ENCODE assay signal across 16 cellular contexts in the genomic region with DNA sequence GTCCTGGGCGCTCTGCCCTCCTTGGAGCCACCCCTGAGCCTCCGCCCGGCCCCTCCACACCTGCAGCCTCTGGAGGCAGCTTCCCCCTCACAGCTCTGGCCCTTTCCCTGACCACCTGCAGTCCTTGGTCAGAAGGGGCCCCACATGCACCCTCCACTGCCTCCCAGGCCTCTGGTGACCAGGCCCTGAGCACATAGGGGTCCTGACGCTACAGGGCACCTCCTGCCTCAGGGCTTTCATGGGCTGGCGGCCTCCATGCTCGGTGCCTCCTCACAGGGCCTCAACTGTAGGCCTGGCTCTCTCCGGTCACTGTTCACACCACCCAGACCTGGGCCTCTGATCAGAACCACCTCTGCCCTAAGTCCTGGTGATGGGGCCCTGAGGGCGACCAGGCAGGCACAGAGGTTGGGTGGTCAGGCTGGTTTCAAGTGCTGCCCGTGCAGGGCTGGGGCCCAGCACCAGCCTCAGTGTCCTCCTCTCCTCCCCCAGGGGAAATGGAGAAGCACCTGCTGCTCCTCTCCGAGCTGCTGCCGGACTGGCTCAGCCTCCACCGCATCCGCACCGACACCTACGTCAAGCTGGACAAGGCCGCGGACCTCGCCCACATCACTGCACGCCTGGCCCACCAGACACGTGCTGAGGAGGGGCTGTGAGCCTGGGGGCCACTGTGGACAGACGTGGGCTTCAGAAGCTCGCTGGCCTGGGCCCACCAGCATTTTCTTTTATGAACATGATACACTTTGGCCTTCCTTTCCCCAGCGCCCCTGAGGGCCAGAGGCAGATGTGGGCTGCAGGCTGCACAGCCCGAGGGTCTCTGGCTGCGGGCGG. TPM values are rescaled to one million over a fixed set of nuclear protein-coding genes. Genes with fewer than 3 reads are reported as not detected.
A peak's percentile ranks its signal among the peaks of the same experiment; 100 is the strongest.
DNase-seq lines count a peak whose midpoint lies in the region; ATAC-seq, FAIRE-seq and TF ChIP-seq lines count a peak whose summit lies in the region.
"Had no signal": no experiment of that assay in that cellular context is flagged by ENCODE, and none has a peak within 500 bp of the region (broad histone marks: within the 10 kb centered on the region; RNA-seq: fewer than 3 reads in every experiment).

No MANE protein-coding gene starts in this region.

- H3K27me3 ChIP-seq in neural progenitor cell (no peaks in the 10 kb centered on the region), small intestine (ENCODE audit: control insufficient read depth in 2 of 2, insufficient read depth in 2 of 2, low read length in 2 of 2) (no peaks in the 10 kb centered on the region), PC-3 (ENCODE audit: low read length) (no peaks in the 10 kb centered on the region)
- H3K27me3 ChIP-seq: cardiac muscle cell had no signal

- H3K4me3 Mint-ChIP-seq in activated CD4-positive, alpha-beta T cell treated with anti-CD3 and anti-CD28 coated beads, Interleukin-2, amount 10 ng/mL, durations not matched to agents 7 days and 5 days: peak overlapping the region; percentile 32
- H3K4me3 Mint-ChIP-seq in activated CD8-positive, alpha-beta T cell treated with anti-CD3 and anti-CD28 coated beads, Interleukin-2, amount 10 ng/mL, durations not matched to agents 7 days and 5 days: peak overlapping the region; percentile 25
- peak overlapping the region; percentile 67 for H3K4me3 Mint-ChIP-seq in neural progenitor cell

- no peak for FAIRE-seq in small intestine (lab: Jason Lieb, UNC)

- no peak for ATAC-seq in GM18505 (IDR thresholded peaks at IDR 0.05; ENCODE audit: unreplicated experiment)
- ATAC-seq in activated CD8-positive, alpha-beta T cell treated with anti-CD3 and anti-CD28 coated beads, Interleukin-2, amount 10 ng/mL, durations not matched to agents 7 days and 5 days: no peak
- no peak for ATAC-seq in PC-3
- ATAC-seq: left cardiac atrium, psoas muscle had no signal

- no peaks in the 10 kb centered on the region for H3K27me3 Mint-ChIP-seq in activated CD4-positive, alpha-beta T cell treated with anti-CD3 and anti-CD28 coated beads, Interleukin-2, amount 10 ng/mL, durations not matched to agents 7 days and 5 days
- H3K27me3 Mint-ChIP-seq in activated CD8-positive, alpha-beta T cell treated with anti-CD3 and anti-CD28 coated beads, Interleukin-2, amount 10 ng/mL, durations not matched to agents 7 days and 5 days (ENCODE audit: low read depth): no peaks in the 10 kb centered on the region
- peaks cover 8% of the 10 kb centered on the region for H3K27me3 Mint-ChIP-seq in neural progenitor cell (ENCODE audit: insufficient read depth, low read depth)

- no peaks in the 10 kb centered on the region for H3K9me3 Mint-ChIP-seq in activated CD4-positive, alpha-beta T cell treated with anti-CD3 and anti-CD28 coated beads, Interleukin-2, amount 10 ng/mL, durations not matched to agents 7 days and 5 days
- no peaks in the 10 kb centered on the region for H3K9me3 Mint-ChIP-seq in activated CD8-positive, alpha-beta T cell treated with anti-CD3 and anti-CD28 coated beads, Interleukin-2, amount 10 ng/mL, durations not matched to agents 7 days and 5 days (ENCODE audit: insufficient read depth)
- H3K9me3 Mint-ChIP-seq in neural progenitor cell: no peaks in the 10 kb centered on the region

- H3K4me3 ChIP-seq in neural progenitor cell: no peak overlapping the region
- no peak overlapping the region for H3K4me3 ChIP-seq in small intestine (ENCODE audit: low read depth in 1 of 2, low read length in 2 of 2)
- no peak overlapping the region for H3K4me3 ChIP-seq in PC-3 (ENCODE audit: low read length)
- H3K4me3 ChIP-seq: cardiac muscle cell, psoas muscle had no signal

- H3K9me3 ChIP-seq in neural progenitor cell (ENCODE audit: low read depth) (no peaks in the 10 kb centered on the region), small intestine (ENCODE audit: control insufficient read depth, low read depth) (no peaks in the 10 kb centered on the region), PC-3 (ENCODE audit: low read length) (no peaks in the 10 kb centered on the region)
- H3K9me3 ChIP-seq: psoas muscle had no signal

- H3K4me1 ChIP-seq in neural progenitor cell (peaks cover 10% of the 10 kb centered on the region), small intestine (ENCODE audit: control insufficient read depth in 2 of 2, insufficient read depth in 1 of 2, low read depth in 1 of 2, low read length in 1 of 2) (peaks cover 0 to 9% of the 10 kb centered on the region in 2 donors), PC-3 (ENCODE audit: insufficient read depth, low read length) (peaks cover 17% of the 10 kb centered on the region)

- peaks cover 67% of the 10 kb centered on the region for H3F3A ChIP-seq in neural progenitor cell (ENCODE audit: low read depth)
- no peaks in the 10 kb centered on the region for H3F3A ChIP-seq in PC-3 (ENCODE audit: low read length, unreplicated experiment)

- CTCF ChIA-PET in activated CD4-positive, alpha-beta T cell treated with anti-CD3 and anti-CD28 coated beads, Interleukin-2, amount 10 ng/mL, durations not matched to agents 7 days and 5 days (lab: Charles Lee): no interaction called here
- CTCF ChIA-PET in activated CD8-positive, alpha-beta T cell treated with anti-CD3 and anti-CD28 coated beads, Interleukin-2, amount 10 ng/mL, durations not matched to agents 7 days and 5 days (lab: Charles Lee): no interaction called here
- CTCF ChIA-PET in PC-3 (lab: Charles Lee): no interaction called here

- DNase-seq in activated CD4-positive, alpha-beta T cell treated with anti-CD3 and anti-CD28 coated beads, Interleukin-2, amount 10 ng/mL, durations not matched to agents 7 days and 5 days: no peak
- no peak for DNase-seq in activated CD4-positive, alpha-beta T cell treated with anti-CD3 and anti-CD28 coated beads, Interleukin-2, amount 50 U/mL, for 48 hours
- no peak for DNase-seq in activated CD8-positive, alpha-beta T cell treated with anti-CD3 and anti-CD28 coated beads, Interleukin-2, amount 10 ng/mL, durations not matched to agents 7 days and 5 days
- no peak for DNase-seq in neural progenitor cell (ENCODE audit: low spot score)
- no peak for DNase-seq in small intestine
- no peak for DNase-seq in PC-3
- no peak for DNase-seq in midbrain (lab: John Stamatoyannopoulos, UW)
- DNase-seq: effector CD4-positive, alpha-beta T cell; left cardiac atrium; MV-4-11; NCI-H2171; NCI-H82; RPMI8226 had no signal

- H3K27ac ChIP-seq in neural progenitor cell (no peak overlapping the region), small intestine (ENCODE audit: low read depth in 1 of 2, low read length in 1 of 2) (no peak overlapping the region), PC-3 (ENCODE audit: low read length) (no peak overlapping the region)
- H3K27ac ChIP-seq: cardiac muscle cell, psoas muscle had no signal

- H3K36me3 ChIP-seq in neural progenitor cell (no peaks in the 10 kb centered on the region), small intestine (ENCODE audit: control insufficient read depth in 2 of 2, insufficient read depth in 2 of 2, low read length in 2 of 2) (no peaks in the 10 kb centered on the region), PC-3 (ENCODE audit: low read depth, low read length) (peaks cover 12% of the 10 kb centered on the region; the same call in 1 of the 2 replicates)

- peak; percentile 23 for TF ChIP-seq POLR2A in GM18505 (IDR thresholded peaks at IDR 0.05; ENCODE audit: borderline replicate concordance, extremely low read depth, insufficient read depth, insufficient read length)

- H4K20me1 ChIP-seq in neural progenitor cell (ENCODE audit: low read depth): peaks cover 60% of the 10 kb centered on the region
- H4K20me1 ChIP-seq in PC-3 (ENCODE audit: low read length): peaks cover 8% of the 10 kb centered on the region; the same call in 1 of the 2 replicates

- intact Hi-C loops in PC-3 (cut with micrococcal nuclease): no loop called here

- no peak overlapping the region for H3K4me2 ChIP-seq in neural progenitor cell
- H3K4me2 ChIP-seq in PC-3 (ENCODE audit: low read length): no peak overlapping the region

- peaks cover 52% of the 10 kb centered on the region for H3K79me2 ChIP-seq in neural progenitor cell (ENCODE audit: low read depth)
- peaks cover 51% of the 10 kb centered on the region for H3K79me2 ChIP-seq in PC-3 (ENCODE audit: low read length)

- H3K4me1 Mint-ChIP-seq in activated CD4-positive, alpha-beta T cell treated with anti-CD3 and anti-CD28 coated beads, Interleukin-2, amount 10 ng/mL, durations not matched to agents 7 days and 5 days: peaks cover 28% of the 10 kb centered on the region
- peaks cover 37% of the 10 kb centered on the region for H3K4me1 Mint-ChIP-seq in activated CD8-positive, alpha-beta T cell treated with anti-CD3 and anti-CD28 coated beads, Interleukin-2, amount 10 ng/mL, durations not matched to agents 7 days and 5 days (ENCODE audit: low read depth)
- peaks cover 3% of the 10 kb centered on the region for H3K4me1 Mint-ChIP-seq in neural progenitor cell

- no peak overlapping the region for H2AFZ ChIP-seq in neural progenitor cell (replicated peaks)
- no peak overlapping the region for H2AFZ ChIP-seq in PC-3 (ENCODE audit: low read length)

- 85 to 91% (median 89%) methylated on average over 23 to 26 of the region's 26 CpGs for WGBS in small intestine, 3 donors

- BruUV-seq in PC-3 (replicated peaks; lab: Mats Ljungman, UMichigan): no TSS peak

- H3K27ac Mint-ChIP-seq in activated CD4-positive, alpha-beta T cell treated with anti-CD3 and anti-CD28 coated beads, Interleukin-2, amount 10 ng/mL, durations not matched to agents 7 days and 5 days: no peak overlapping the region
- peak overlapping the region; percentile 57 for H3K27ac Mint-ChIP-seq in activated CD8-positive, alpha-beta T cell treated with anti-CD3 and anti-CD28 coated beads, Interleukin-2, amount 10 ng/mL, durations not matched to agents 7 days and 5 days
- H3K27ac Mint-ChIP-seq in neural progenitor cell: no peak overlapping the region

- peaks cover 23% of the 10 kb centered on the region for H3K36me3 Mint-ChIP-seq in activated CD4-positive, alpha-beta T cell treated with anti-CD3 and anti-CD28 coated beads, Interleukin-2, amount 10 ng/mL, durations not matched to agents 7 days and 5 days (ENCODE audit: low read depth)
- H3K36me3 Mint-ChIP-seq in activated CD8-positive, alpha-beta T cell treated with anti-CD3 and anti-CD28 coated beads, Interleukin-2, amount 10 ng/mL, durations not matched to agents 7 days and 5 days (ENCODE audit: low read depth): peaks cover 49% of the 10 kb centered on the region
- peaks cover 4% of the 10 kb centered on the region for H3K36me3 Mint-ChIP-seq in neural progenitor cell

- H3K9me2 ChIP-seq in PC-3 (replicated peaks; ENCODE audit: low read length): no peaks in the 10 kb centered on the region

- TF ChIP-seq CTCF in neural progenitor cell (IDR thresholded peaks at IDR 0.05): no peak
- no peak for TF ChIP-seq CTCF in PC-3 (conservative IDR thresholded peaks at IDR 0.05; ENCODE audit: low read depth, low read length)

- POLR2A ChIA-PET in activated CD4-positive, alpha-beta T cell treated with anti-CD3 and anti-CD28 coated beads, Interleukin-2, amount 10 ng/mL, durations not matched to agents 7 days and 5 days (lab: Charles Lee): no interaction called here
- POLR2A ChIA-PET in activated CD8-positive, alpha-beta T cell treated with anti-CD3 and anti-CD28 coated beads, Interleukin-2, amount 10 ng/mL, durations not matched to agents 7 days and 5 days (lab: Charles Lee): no interaction called here
- POLR2A ChIA-PET in PC-3 (lab: Charles Lee; ENCODE audit: unreplicated experiment): no interaction called here

- H3K9ac ChIP-seq in neural progenitor cell (no peak overlapping the region), PC-3 (ENCODE audit: low read length) (no peak overlapping the region)

RNA-seq across cellular contexts. Expression of gene APRT, which starts 3.9 kb away (rescaled TPM):
- 100 to 1,000 TPM in 1 of 2 experiments, 10 to 100 TPM in 1; 86.2 to 112 TPM for total RNA-seq in activated CD4-positive, alpha-beta T cell treated with anti-CD3 and anti-CD28 coated beads, Interleukin-2, amount 10 ng/mL, durations not matched to agents 7 days and 5 days
- 100 to 1,000 TPM; 140 to 141 TPM for total RNA-seq in activated CD8-positive, alpha-beta T cell treated with anti-CD3 and anti-CD28 coated beads, Interleukin-2, amount 10 ng/mL, durations not matched to agents 7 days and 5 days
- 53.4 and 150 TPM in 2 replicates for total RNA-seq in neural progenitor cell (ENCODE audit: low replicate concordance)
- 100 to 1,000 TPM; 197 to 255 (median 247) TPM for polyA plus RNA-seq in small intestine
- 346 and 350 TPM in 2 replicates for total RNA-seq in PC-3 (2014; rRNA removed)

RNA-seq across cellular contexts. Expression of gene CDT1, which starts 4.3 kb away (rescaled TPM):
- total RNA-seq in activated CD4-positive, alpha-beta T cell treated with anti-CD3 and anti-CD28 coated beads, Interleukin-2, amount 10 ng/mL, durations not matched to agents 7 days and 5 days: 100 to 1,000 TPM; 113 to 119 TPM
- 100 to 1,000 TPM; 126 to 132 TPM for total RNA-seq in activated CD8-positive, alpha-beta T cell treated with anti-CD3 and anti-CD28 coated beads, Interleukin-2, amount 10 ng/mL, durations not matched to agents 7 days and 5 days
- total RNA-seq in neural progenitor cell (ENCODE audit: low replicate concordance) (7.8 and 57.9 TPM in 2 replicates), PC-3 (2014; rRNA removed) (43.0 and 76.6 TPM in 2 replicates)
- 10 to 100 TPM in 1 of 3 donors, 1 to 10 TPM in 2; 1.1 to 16.7 (median 2.2) TPM for polyA plus RNA-seq in small intestine

RNA-seq across cellular contexts. Expression of gene PIEZO1, which starts 22.8 kb away (rescaled TPM):
- 100 to 1,000 TPM; 239 to 303 TPM for total RNA-seq in activated CD4-positive, alpha-beta T cell treated with anti-CD3 and anti-CD28 coated beads, Interleukin-2, amount 10 ng/mL, durations not matched to agents 7 days and 5 days
- total RNA-seq in activated CD8-positive, alpha-beta T cell treated with anti-CD3 and anti-CD28 coated beads, Interleukin-2, amount 10 ng/mL, durations not matched to agents 7 days and 5 days: 100 to 1,000 TPM; 226 to 230 TPM
- total RNA-seq in neural progenitor cell (ENCODE audit: low replicate concordance): 5.5 and 26.9 TPM in 2 replicates
- 10 to 100 TPM; 22.8 to 95.0 (median 27.8) TPM for polyA plus RNA-seq in small intestine
- total RNA-seq in PC-3 (2014; rRNA removed): 180 and 251 TPM in 2 replicates

RNA-seq across cellular contexts. Expression of gene GALNS, which starts 48.9 kb away (rescaled TPM):
- 10 to 100 TPM; 29.4 to 35.7 TPM for total RNA-seq in activated CD4-positive, alpha-beta T cell treated with anti-CD3 and anti-CD28 coated beads, Interleukin-2, amount 10 ng/mL, durations not matched to agents 7 days and 5 days
- 10 to 100 TPM; 31.1 to 33.3 TPM for total RNA-seq in activated CD8-positive, alpha-beta T cell treated with anti-CD3 and anti-CD28 coated beads, Interleukin-2, amount 10 ng/mL, durations not matched to agents 7 days and 5 days
- total RNA-seq in neural progenitor cell (ENCODE audit: low replicate concordance): 5.0 and 11.6 TPM in 2 replicates
- 10 to 100 TPM; 28.3 to 35.4 (median 32.4) TPM for polyA plus RNA-seq in small intestine
- 18.3 and 25.5 TPM in 2 replicates for total RNA-seq in PC-3 (2014; rRNA removed)

RNA-seq across cellular contexts. Expression of gene TRAPPC2L, which starts 49.1 kb away (rescaled TPM):
- total RNA-seq in activated CD4-positive, alpha-beta T cell treated with anti-CD3 and anti-CD28 coated beads, Interleukin-2, amount 10 ng/mL, durations not matched to agents 7 days and 5 days: 10 to 100 TPM; 47.7 to 55.7 TPM
- total RNA-seq in activated CD8-positive, alpha-beta T cell treated with anti-CD3 and anti-CD28 coated beads, Interleukin-2, amount 10 ng/mL, durations not matched to agents 7 days and 5 days: 10 to 100 TPM; 61.2 to 65.3 TPM
- total RNA-seq in neural progenitor cell (ENCODE audit: low replicate concordance): 31.8 and 48.5 TPM in 2 replicates
- 10 to 100 TPM; 46.6 to 84.8 (median 60.6) TPM for polyA plus RNA-seq in small intestine
- 42.0 and 77.5 TPM in 2 replicates for total RNA-seq in PC-3 (2014; rRNA removed)
